In the genomic region with DNA sequence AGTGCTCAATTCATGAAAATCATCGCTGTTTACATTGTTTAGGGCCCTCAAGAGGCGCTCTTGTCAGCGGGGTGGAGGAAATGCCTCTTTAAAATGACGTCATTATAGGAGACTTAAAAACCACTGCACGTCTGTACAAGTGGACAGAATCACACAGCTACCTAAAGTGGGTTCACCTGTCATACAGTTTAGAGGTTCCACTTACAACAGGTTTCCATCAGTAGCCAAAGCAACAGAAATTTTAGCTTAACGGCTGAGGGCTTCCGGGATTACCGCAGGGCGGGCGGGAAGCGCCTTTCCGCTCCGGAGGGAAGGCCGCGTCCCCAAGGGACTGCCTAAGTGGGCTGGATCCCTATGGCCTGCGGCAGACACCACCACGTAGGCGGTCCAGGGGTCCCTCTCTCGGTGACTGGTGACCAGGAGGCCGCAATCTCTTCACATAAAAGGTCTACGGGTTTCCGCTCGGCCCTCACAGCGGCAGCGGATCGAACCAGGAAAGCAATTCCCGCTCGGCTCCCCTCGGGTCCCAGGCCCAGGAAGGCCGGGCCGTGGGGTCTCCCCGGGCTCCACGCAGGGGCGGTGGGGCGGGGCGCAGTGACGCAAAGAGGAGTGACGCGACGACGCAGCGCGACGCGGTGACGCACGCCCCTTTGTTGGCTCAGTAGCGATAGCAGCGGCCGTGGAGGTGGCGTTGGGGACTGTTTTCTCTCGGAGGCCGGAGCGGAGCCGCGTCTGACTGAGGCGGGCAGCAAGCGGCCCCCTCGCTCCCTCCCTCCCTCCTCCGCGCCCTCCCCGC, we compare ENCODE assay signal across 1 cellular context.
A peak's percentile ranks its signal among the peaks of the same experiment; 100 is the strongest.
TF ChIP-seq lines count a peak whose summit lies in the region.

Gene ARIH1 (plus strand): TSS at position 661 of the 796 bp plus-strand sequence. CDS start 310 bp downstream, outside the sequence.

TF ChIP-seq in HepG2, 621 proteins besides CTCF, POLR2A, EP300 and RAD21 (continued from another document and continues in another):
- TF ChIP-seq ZNF407 (CRISPR knock-in tag; IDR thresholded peaks at IDR 0.05; ENCODE audit: not compliant biosample characterization) (peak; percentile 89), ZFP91 (CRISPR knock-in tag; IDR thresholded peaks at IDR 0.05; ENCODE audit: borderline replicate concordance) (peak; percentile 94; the same call in 1 of the 2 replicates), SALL2 (CRISPR knock-in tag; IDR thresholded peaks at IDR 0.05) (peak; percentile 84; the same call in 1 of the 2 replicates), SP2 (CRISPR knock-in tag; IDR thresholded peaks at IDR 0.05) (no peak; the same call in 1 of the 2 replicates), MED13 (CRISPR knock-in tag; IDR thresholded peaks at IDR 0.05) (no peak), IRX3 (CRISPR knock-in tag; IDR thresholded peaks at IDR 0.05; ENCODE audit: borderline replicate concordance, low read depth) (peak; percentile 82; the same call in 1 of the 2 replicates), GTF2F1 (IDR thresholded peaks at IDR 0.05; ENCODE audit: low read length) (peak; percentile 66; the same call in 1 of the 2 replicates), ZNF589 (CRISPR knock-in tag; conservative IDR thresholded peaks at IDR 0.05) (peak; percentile 97), ZFY (CRISPR knock-in tag; IDR thresholded peaks at IDR 0.05) (peak; percentile 100), GMEB2 (CRISPR knock-in tag; IDR thresholded peaks at IDR 0.05; ENCODE audit: low read depth) (peak; percentile 98), CBX1 (IDR thresholded peaks at IDR 0.05; ENCODE audit: low read depth) (peak; percentile 91), ZNF766 (CRISPR knock-in tag; IDR thresholded peaks at IDR 0.05; ENCODE audit: borderline replicate concordance) (peak; percentile 88; the same call in 1 of the 2 replicates), KLF16 (CRISPR knock-in tag; IDR thresholded peaks at IDR 0.05) (peak in 1 of 2 experiments; percentile 93; a peak in 2 of 4 replicates), CBFB (CRISPR knock-in tag; IDR thresholded peaks at IDR 0.05) (peak; percentile 53; the same call in 1 of the 2 replicates), ZNF879 (CRISPR knock-in tag; IDR thresholded peaks at IDR 0.05) (0 out of 2 replicates have a peak, but pooled peaks have one; percentile 92), NCOR1 (IDR thresholded peaks at IDR 0.05; ENCODE audit: borderline replicate concordance, low read length) (no peak), CBX2 (IDR thresholded peaks at IDR 0.05; ENCODE audit: low read depth, low read length) (no peak), CBX2 (CRISPR knock-in tag; IDR thresholded peaks at IDR 0.05; ENCODE audit: low read depth) (peak; percentile 78; the same call in 1 of the 2 replicates), MEIS1 (CRISPR knock-in tag; IDR thresholded peaks at IDR 0.05; ENCODE audit: borderline replicate concordance) (peak; percentile 12; the same call in 1 of the 2 replicates), ZNF569 (CRISPR knock-in tag; IDR thresholded peaks at IDR 0.05; ENCODE audit: borderline replicate concordance) (0 out of 2 replicates have a peak, but pooled peaks have one; percentile 34), NBN (conservative IDR thresholded peaks at IDR 0.05) (no peak), KAT2B (IDR thresholded peaks at IDR 0.05; ENCODE audit: borderline replicate concordance, low read depth, low read length) (no peak), ARNT (IDR thresholded peaks at IDR 0.05) (no peak), GATA4 (IDR thresholded peaks at IDR 0.05; ENCODE audit: borderline replicate concordance, low read depth) (peak; percentile 72; the same call in 1 of the 2 replicates), SP1 (IDR thresholded peaks at IDR 0.05) (no peak), SP1 (CRISPR knock-in tag; IDR thresholded peaks at IDR 0.05) (peak; percentile 99), STAT6 (CRISPR knock-in tag; IDR thresholded peaks at IDR 0.05; ENCODE audit: borderline replicate concordance) (peak; percentile 75; the same call in 1 of the 2 replicates), KDM5A (IDR thresholded peaks at IDR 0.05; ENCODE audit: borderline replicate concordance, low read length) (no peak; the same call in 1 of the 2 replicates), U2AF1 (optimal IDR thresholded peaks at IDR 0.05; ENCODE audit: low read depth, low read length) (no peak), FOXK2 (IDR thresholded peaks at IDR 0.05) (0 out of 2 replicates have a peak, but pooled peaks have one; percentile 45), SIX1 (CRISPR knock-in tag; IDR thresholded peaks at IDR 0.05; ENCODE audit: borderline replicate concordance) (0 out of 2 replicates have a peak, but pooled peaks have one; percentile 10), LCORL (IDR thresholded peaks at IDR 0.05) (peak; percentile 85), LCORL (CRISPR knock-in tag; IDR thresholded peaks at IDR 0.05) (peak; percentile 75), TEAD3 (CRISPR knock-in tag; optimal IDR thresholded peaks at IDR 0.05; ENCODE audit: borderline replicate concordance) (peak; percentile 42), ZNF543 (CRISPR knock-in tag; IDR thresholded peaks at IDR 0.05) (peak; percentile 23; the same call in 1 of the 2 replicates), ZSCAN12 (CRISPR knock-in tag; IDR thresholded peaks at IDR 0.05) (no peak)
- TF ChIP-seq, protein P1, sequence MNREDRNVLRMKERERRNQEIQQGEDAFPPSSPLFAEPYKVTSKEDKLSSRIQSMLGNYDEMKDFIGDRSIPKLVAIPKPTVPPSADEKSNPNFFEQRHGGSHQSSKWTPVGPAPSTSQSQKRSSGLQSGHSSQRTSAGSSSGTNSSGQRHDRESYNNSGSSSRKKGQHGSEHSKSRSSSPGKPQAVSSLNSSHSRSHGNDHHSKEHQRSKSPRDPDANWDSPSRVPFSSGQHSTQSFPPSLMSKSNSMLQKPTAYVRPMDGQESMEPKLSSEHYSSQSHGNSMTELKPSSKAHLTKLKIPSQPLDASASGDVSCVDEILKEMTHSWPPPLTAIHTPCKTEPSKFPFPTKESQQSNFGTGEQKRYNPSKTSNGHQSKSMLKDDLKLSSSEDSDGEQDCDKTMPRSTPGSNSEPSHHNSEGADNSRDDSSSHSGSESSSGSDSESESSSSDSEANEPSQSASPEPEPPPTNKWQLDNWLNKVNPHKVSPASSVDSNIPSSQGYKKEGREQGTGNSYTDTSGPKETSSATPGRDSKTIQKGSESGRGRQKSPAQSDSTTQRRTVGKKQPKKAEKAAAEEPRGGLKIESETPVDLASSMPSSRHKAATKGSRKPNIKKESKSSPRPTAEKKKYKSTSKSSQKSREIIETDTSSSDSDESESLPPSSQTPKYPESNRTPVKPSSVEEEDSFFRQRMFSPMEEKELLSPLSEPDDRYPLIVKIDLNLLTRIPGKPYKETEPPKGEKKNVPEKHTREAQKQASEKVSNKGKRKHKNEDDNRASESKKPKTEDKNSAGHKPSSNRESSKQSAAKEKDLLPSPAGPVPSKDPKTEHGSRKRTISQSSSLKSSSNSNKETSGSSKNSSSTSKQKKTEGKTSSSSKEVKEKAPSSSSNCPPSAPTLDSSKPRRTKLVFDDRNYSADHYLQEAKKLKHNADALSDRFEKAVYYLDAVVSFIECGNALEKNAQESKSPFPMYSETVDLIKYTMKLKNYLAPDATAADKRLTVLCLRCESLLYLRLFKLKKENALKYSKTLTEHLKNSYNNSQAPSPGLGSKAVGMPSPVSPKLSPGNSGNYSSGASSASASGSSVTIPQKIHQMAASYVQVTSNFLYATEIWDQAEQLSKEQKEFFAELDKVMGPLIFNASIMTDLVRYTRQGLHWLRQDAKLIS (CRISPR knock-in tag; IDR thresholded peaks at IDR 0.05): no peak
- TF ChIP-seq, protein P2, sequence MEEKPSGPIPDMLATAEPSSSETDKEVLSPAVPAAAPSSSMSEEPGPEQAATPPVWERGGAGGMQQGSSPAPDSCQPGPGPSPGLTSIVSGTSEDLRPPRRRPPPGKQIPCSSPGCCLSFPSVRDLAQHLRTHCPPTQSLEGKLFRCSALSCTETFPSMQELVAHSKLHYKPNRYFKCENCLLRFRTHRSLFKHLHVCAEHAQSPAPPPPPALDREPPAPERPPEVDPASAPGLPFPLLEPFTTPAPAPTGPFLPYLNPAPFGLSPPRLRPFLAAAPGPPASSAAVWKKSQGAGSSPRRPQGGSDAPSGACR (CRISPR knock-in tag; IDR thresholded peaks at IDR 0.05): peak; percentile 89
